Comparison of ENCODE assay signal across 23 cellular contexts in genomic region chr1:200590001-200590400, GRCh38. TPM values are rescaled to one million over a fixed set of nuclear protein-coding genes. Genes with fewer than 3 reads are reported as not detected.
A peak's percentile ranks its signal among the peaks of the same experiment; 100 is the strongest.
DNase-seq lines count a peak whose midpoint lies in the region; ATAC-seq and TF ChIP-seq lines count a peak whose summit lies in the region.
"Had no signal": no experiment of that assay in that cellular context is flagged by ENCODE, and none has a peak within 500 bp of the region (broad histone marks: within the 10 kb centered on the region; RNA-seq: fewer than 3 reads in every experiment).

No MANE protein-coding gene starts in this region.

- H3K36me3 Mint-ChIP-seq in WTC11 (peaks cover 53% of the 10 kb centered on the region), osteocyte (ENCODE audit: unreplicated experiment) (peaks cover 9% of the 10 kb centered on the region)
- H3K36me3 Mint-ChIP-seq: CD4-positive, alpha-beta memory T cell had no signal

- no peaks in the 10 kb centered on the region for H4K20me1 ChIP-seq in BLaER1 treated with 17β-estradiol and CSF1 and Interleukin-3, amounts not matched to agents 10 nM and 100 nM

- H3K27ac ChIP-seq in BLaER1 treated with 17β-estradiol and CSF1 and Interleukin-3, amounts not matched to agents 10 nM and 100 nM, result peak overlapping the region in 7 of 11 experiments; percentile 6 to 78 (median 56); a peak in 7 of 22 replicates
- H3K27ac ChIP-seq in neutrophil, result peak overlapping the region; percentile 88
- H3K27ac ChIP-seq: KMS-11 had no signal

- POLR2A ChIA-PET in WTC11 (lab: Charles Lee), result no interaction called here

- no peaks in the 10 kb centered on the region for H3K9me3 ChIP-seq in BLaER1 treated with 17β-estradiol and CSF1 and Interleukin-3, amounts not matched to agents 10 nM and 100 nM (replicated peaks in 1 of 11)
- H3K9me3 ChIP-seq in neutrophil, result no peaks in the 10 kb centered on the region
- H3K9me3 ChIP-seq: BE2C, Caco-2, SK-N-SH had no signal

- TF ChIP-seq CTCF in WTC11 (IDR thresholded peaks at IDR 0.05) (no peak), neutrophil (IDR thresholded peaks at IDR 0.05) (no peak), osteocyte (IDR thresholded peaks at IDR 0.05) (no peak)

- H3K27me3 Mint-ChIP-seq in WTC11 (ENCODE audit: low read depth) (no peaks in the 10 kb centered on the region), osteocyte (ENCODE audit: unreplicated experiment) (no peaks in the 10 kb centered on the region)
- H3K27me3 Mint-ChIP-seq: CD4-positive, alpha-beta memory T cell had no signal

- peaks cover 0 to 94% (median 69%) of the 10 kb centered on the region in 11 experiments; a peak in 19 of 22 replicates for H3K36me3 ChIP-seq in BLaER1 treated with 17β-estradiol and CSF1 and Interleukin-3, amounts not matched to agents 10 nM and 100 nM
- no peaks in the 10 kb centered on the region for H3K36me3 ChIP-seq in neutrophil

- ATAC-seq in WTC11 (no peak), HG03135 (IDR thresholded peaks at IDR 0.05; ENCODE audit: unreplicated experiment) (no peak), HG02981 (IDR thresholded peaks at IDR 0.05; ENCODE audit: unreplicated experiment) (no peak)
- ATAC-seq: Panc1 had no signal

- H3K4me1 Mint-ChIP-seq in WTC11 (no peaks in the 10 kb centered on the region), osteocyte (ENCODE audit: unreplicated experiment) (no peaks in the 10 kb centered on the region)
- H3K4me1 Mint-ChIP-seq: CD4-positive, alpha-beta memory T cell had no signal

- no peak for DNase-seq in WTC11 (ENCODE audit: low spot score)
- DNase-seq in fibroblast of peridontal ligament (ENCODE audit: extremely low read depth), result peak; percentile 25
- no peak for DNase-seq in osteocyte (ENCODE audit: extremely low spot score, unreplicated experiment)
- DNase-seq: BE2C; Caco-2; CD4-positive, alpha-beta memory T cell; H7; IMR-90; NCI-H1105; NCI-H146; NCI-H2029; NCI-H226; NCI-H510A treated with DMSO at 0.1 percent for 48 hours; NCI-H748 treated with DMSO at 0.1 percent for 48 hours; NK-92 treated with Interleukin-12 subunit alpha and Interleukin-12 subunit beta, amount 100 ng/mL, for 24 hours; SIG-M5; SK-N-SH had no signal

- CTCF ChIA-PET in WTC11 (lab: Charles Lee), result no interaction called here

- no peaks in the 10 kb centered on the region for H3K27me3 ChIP-seq in BLaER1 treated with 17β-estradiol and CSF1 and Interleukin-3, amounts not matched to agents 10 nM and 100 nM
- no peaks in the 10 kb centered on the region for H3K27me3 ChIP-seq in neutrophil
- H3K27me3 ChIP-seq: BE2C had no signal

- H3K4me1 ChIP-seq in BLaER1 treated with 17β-estradiol and CSF1 and Interleukin-3, amounts not matched to agents 10 nM and 100 nM, result peaks cover 14 to 38% (median 22%) of the 10 kb centered on the region in 10 experiments
- H3K4me1 ChIP-seq in neutrophil (ENCODE audit: control insufficient read depth in 1 of 2, insufficient read depth in 1 of 2, low read depth in 1 of 2, low read length in 1 of 2), result peaks cover 34 to 37% of the 10 kb centered on the region in 2 experiments
- H3K4me1 ChIP-seq: BE2C, Caco-2 had no signal

- H3K9ac ChIP-seq in BLaER1 treated with 17β-estradiol and CSF1 and Interleukin-3, amounts not matched to agents 10 nM and 100 nM, result peak overlapping the region in 1 of 11 experiments; percentile 22; a peak in 2 of 22 replicates
- H3K9ac ChIP-seq: KMS-11, SK-N-SH had no signal

- H3K4me3 Mint-ChIP-seq in WTC11, result no peak overlapping the region
- no peak overlapping the region for H3K4me3 Mint-ChIP-seq in osteocyte (ENCODE audit: unreplicated experiment)
- H3K4me3 Mint-ChIP-seq: CD4-positive, alpha-beta memory T cell had no signal

- H3K4me2 ChIP-seq in BLaER1 treated with 17β-estradiol and CSF1 and Interleukin-3, amounts not matched to agents 10 nM and 100 nM, result peak overlapping the region in 4 of 11 experiments; percentile 51 to 86 (median 65); a peak in 7 of 22 replicates
- H3K4me2 ChIP-seq: KMS-11, SK-N-SH had no signal

- no peak overlapping the region for H3K4me3 ChIP-seq in BLaER1 treated with 17β-estradiol and CSF1 and Interleukin-3, amounts not matched to agents 10 nM and 100 nM
- peak overlapping the region in 1 of 2 experiments; percentile 25 for H3K4me3 ChIP-seq in neutrophil (ENCODE audit: low read depth in 1 of 2, low read length in 1 of 2)

- H3K27ac Mint-ChIP-seq in WTC11 (peak overlapping the region; percentile 73; the same call in 1 of the 2 replicates), osteocyte (ENCODE audit: unreplicated experiment) (no peak overlapping the region)
- H3K27ac Mint-ChIP-seq: CD4-positive, alpha-beta memory T cell had no signal

- H3K9me3 Mint-ChIP-seq in WTC11 (no peaks in the 10 kb centered on the region), osteocyte (ENCODE audit: unreplicated experiment) (no peaks in the 10 kb centered on the region)
- H3K9me3 Mint-ChIP-seq: CD4-positive, alpha-beta memory T cell had no signal

TF ChIP-seq in WTC11, 78 proteins besides CTCF, POLR2A, EP300 and RAD21 (continues in another document):
- TF ChIP-seq CDX4 (CRISPR knock-in tag; IDR thresholded peaks at IDR 0.05; ENCODE audit: borderline replicate concordance) (no peak), CREM (CRISPR knock-in tag; IDR thresholded peaks at IDR 0.05) (no peak), MAX (CRISPR knock-in tag; IDR thresholded peaks at IDR 0.05) (no peak), KAT7 (CRISPR knock-in tag; IDR thresholded peaks at IDR 0.05; ENCODE audit: borderline replicate concordance) (no peak), ZNF138 (CRISPR knock-in tag; conservative IDR thresholded peaks at IDR 0.05) (no peak), ESRRA (CRISPR knock-in tag; IDR thresholded peaks at IDR 0.05; ENCODE audit: borderline replicate concordance) (no peak), IRF2 (CRISPR knock-in tag; IDR thresholded peaks at IDR 0.05; ENCODE audit: borderline replicate concordance, low read depth) (no peak), ATF3 (CRISPR knock-in tag; conservative IDR thresholded peaks at IDR 0.05) (no peak), E2F1 (CRISPR knock-in tag; IDR thresholded peaks at IDR 0.05) (no peak), ZNF512 (CRISPR knock-in tag; IDR thresholded peaks at IDR 0.05; ENCODE audit: borderline replicate concordance) (no peak), ATF2 (CRISPR knock-in tag; IDR thresholded peaks at IDR 0.05; ENCODE audit: borderline replicate concordance, low read depth) (no peak), FOXK1 (CRISPR knock-in tag; IDR thresholded peaks at IDR 0.05) (no peak)

RNA-seq across cellular contexts. Expression of gene KIF14, which starts 30.6 kb away (rescaled TPM):
- total RNA-seq in WTC11 (2021) (20.0 to 24.4 TPM (median 20.7 TPM) in 3 replicates), osteocyte (2.6 and 2.8 TPM in 2 replicates)
